In the genomic region with DNA sequence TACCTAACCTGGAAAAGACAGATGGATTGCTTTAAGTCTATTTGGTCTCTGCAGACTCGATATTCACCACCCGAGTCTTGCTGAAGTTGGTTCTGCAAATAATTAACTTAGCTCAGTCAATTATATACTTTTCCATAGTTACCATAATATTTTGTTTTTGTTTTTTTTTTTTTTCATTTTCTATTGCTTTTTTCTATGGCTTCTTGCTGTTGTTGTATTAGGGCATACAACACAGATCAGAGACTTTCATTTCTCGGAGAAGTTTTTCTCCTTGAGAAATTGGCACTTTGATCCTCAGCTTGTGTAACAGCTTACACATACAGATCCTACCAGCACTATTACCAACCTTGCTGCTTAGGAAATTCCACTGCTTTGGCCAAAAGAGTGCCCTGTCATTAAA, we compare ENCODE assay signal across 22 cellular contexts.
"Had no signal": no experiment of that assay in that cellular context is flagged by ENCODE, and none has a peak within 500 bp of the region (broad histone marks: within the 10 kb centered on the region; RNA-seq: fewer than 3 reads in every experiment).

No MANE protein-coding gene starts in this region.

- H3K27ac ChIP-seq: colonic mucosa, thoracic aorta, upper lobe of right lung had no signal

- H3K4me3 Mint-ChIP-seq: activated CD4-positive, alpha-beta T cell treated with anti-CD3 and anti-CD28 coated beads, Interleukin-2, amount 10 ng/mL, durations not matched to agents 7 days and 5 days; activated naive CD8-positive, alpha-beta T cell; activated T-cell treated with anti-CD3 and anti-CD28 coated beads, Interleukin-2, amount 50 U/mL, for 72 hours; brain; memory B cell; naive thymus-derived CD4-positive, alpha-beta T cell; stimulated activated effector memory CD8-positive, alpha-beta T cell treated with anti-CD3 and anti-CD28 coated beads, Interleukin-12 subunit alpha, Interleukin-12 subunit beta, amount 100 ng/mL, for 72 hours had no signal

- H3K27me3 Mint-ChIP-seq: activated CD4-positive, alpha-beta T cell treated with anti-CD3 and anti-CD28 coated beads, Interleukin-2, amount 10 ng/mL, durations not matched to agents 7 days and 5 days; activated naive CD8-positive, alpha-beta T cell; brain; memory B cell; naive thymus-derived CD4-positive, alpha-beta T cell had no signal

- H3K27me3 ChIP-seq: colonic mucosa, esophagus muscularis mucosa, upper lobe of right lung had no signal

- DNase-seq: activated CD4-positive, alpha-beta T cell treated with anti-CD3 and anti-CD28 coated beads, Interleukin-2, amount 10 ng/mL, durations not matched to agents 7 days and 5 days; activated CD4-positive, CD25-positive, alpha-beta regulatory T cell; activated CD8-positive, alpha-beta memory T cell treated with anti-CD3 and anti-CD28 coated beads for 24 hours; activated CD8-positive, alpha-beta memory T cell treated with anti-CD3 and anti-CD28 coated beads, Interleukin-2, amount 50 U/mL, for 48 hours; activated effector memory CD4-positive, alpha-beta T cell treated with anti-CD3 and anti-CD28 coated beads, Interleukin-2, amount 50 U/mL, for 16 hours; activated T-cell treated with anti-CD3 and anti-CD28 coated beads, Interleukin-2, amount 50 U/mL, for 72 hours; anterior cingulate cortex; central memory CD4-positive, alpha-beta T cell; colonic mucosa; left ventricle myocardium superior; naive thymus-derived CD4-positive, alpha-beta T cell; stimulated activated CD4-positive, alpha-beta T cell treated with anti-CD3 and anti-CD28 coated beads, Interleukin-4, amount 100 ng/mL, for 24 hours; T-helper 1 cell; T1000; upper lobe of right lung had no signal

- H3K4me3 ChIP-seq: colonic mucosa, esophagus muscularis mucosa, thoracic aorta, upper lobe of right lung had no signal

- ATAC-seq: left ventricle myocardium superior; naive thymus-derived CD4-positive, alpha-beta T cell; sciatic nerve; stimulated activated effector memory CD8-positive, alpha-beta T cell treated with anti-CD3 and anti-CD28 coated beads, Interleukin-12 subunit alpha, Interleukin-12 subunit beta, amount 100 ng/mL, for 72 hours; upper lobe of right lung had no signal

- H3K27ac Mint-ChIP-seq: activated CD4-positive, alpha-beta T cell treated with anti-CD3 and anti-CD28 coated beads, Interleukin-2, amount 10 ng/mL, durations not matched to agents 7 days and 5 days; activated naive CD8-positive, alpha-beta T cell; activated T-cell treated with anti-CD3 and anti-CD28 coated beads, Interleukin-2, amount 50 U/mL, for 72 hours; brain; naive thymus-derived CD4-positive, alpha-beta T cell; stimulated activated effector memory CD8-positive, alpha-beta T cell treated with anti-CD3 and anti-CD28 coated beads, Interleukin-12 subunit alpha, Interleukin-12 subunit beta, amount 100 ng/mL, for 72 hours had no signal

- H3K9me3 Mint-ChIP-seq: activated CD4-positive, alpha-beta T cell treated with anti-CD3 and anti-CD28 coated beads, Interleukin-2, amount 10 ng/mL, durations not matched to agents 7 days and 5 days; activated T-cell treated with anti-CD3 and anti-CD28 coated beads, Interleukin-2, amount 50 U/mL, for 72 hours; brain; memory B cell; naive thymus-derived CD4-positive, alpha-beta T cell; stimulated activated effector memory CD8-positive, alpha-beta T cell treated with anti-CD3 and anti-CD28 coated beads, Interleukin-12 subunit alpha, Interleukin-12 subunit beta, amount 100 ng/mL, for 72 hours had no signal

- H3K9me3 ChIP-seq: colonic mucosa, esophagus muscularis mucosa, thoracic aorta, upper lobe of right lung had no signal

- H3K4me1 Mint-ChIP-seq: activated CD4-positive, alpha-beta T cell treated with anti-CD3 and anti-CD28 coated beads, Interleukin-2, amount 10 ng/mL, durations not matched to agents 7 days and 5 days; stimulated activated effector memory CD8-positive, alpha-beta T cell treated with anti-CD3 and anti-CD28 coated beads, Interleukin-12 subunit alpha, Interleukin-12 subunit beta, amount 100 ng/mL, for 72 hours had no signal

- H3K36me3 ChIP-seq: colonic mucosa, esophagus muscularis mucosa, thoracic aorta, upper lobe of right lung had no signal

- H3K4me1 ChIP-seq: colonic mucosa had no signal
